Comparison of ENCODE assay signal across 8 cellular contexts in the genomic region with DNA sequence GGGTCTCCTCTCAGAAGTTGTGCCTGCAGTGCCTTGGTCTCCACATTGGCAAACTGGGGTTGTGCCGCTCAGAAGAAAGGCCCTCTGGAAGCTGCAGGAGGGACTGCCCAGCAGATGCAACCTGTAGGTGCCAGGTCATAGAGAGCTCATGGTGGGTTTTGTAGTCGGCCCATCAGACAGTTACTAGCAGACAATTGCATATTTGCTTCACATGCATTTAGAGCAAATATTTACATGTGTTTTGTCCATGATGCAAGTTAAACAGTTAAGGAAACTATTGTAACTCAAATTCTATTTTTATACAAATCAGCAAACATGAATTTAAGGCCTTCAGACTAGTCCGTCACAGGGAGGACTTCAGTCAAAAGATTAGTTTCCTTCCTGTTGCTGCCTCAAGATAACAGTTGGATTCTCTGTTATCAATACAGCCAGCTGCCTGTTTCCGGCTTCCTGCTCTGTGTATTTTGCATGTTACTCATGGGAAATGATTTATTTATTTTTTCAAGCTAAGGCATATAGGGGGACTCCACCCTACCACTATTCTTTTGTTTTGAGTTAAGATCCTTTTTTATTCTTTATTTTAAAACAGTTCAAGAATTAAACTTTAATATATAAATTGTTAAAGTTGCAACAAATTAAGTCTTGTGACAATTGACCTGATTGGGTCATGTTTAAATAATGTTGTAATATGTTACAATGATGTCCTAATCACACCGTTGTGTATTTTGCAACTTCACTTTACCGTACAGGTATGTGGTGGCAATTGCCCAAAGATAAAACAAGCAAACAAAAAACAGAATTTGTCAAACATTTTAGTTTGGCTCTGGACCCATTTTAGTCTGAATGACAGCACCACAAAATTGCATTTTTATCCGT.
DNase-seq lines count a peak whose midpoint lies in the region; ATAC-seq and TF ChIP-seq lines count a peak whose summit lies in the region.

No MANE protein-coding gene starts in this region.

- peaks cover 15% of the 10 kb centered on the region for H3K36me3 Mint-ChIP-seq in activated T-helper 2 cell treated with anti-CD3 and anti-CD28 coated beads, Interferon-gamma antibody, Interleukin-2, Interleukin-4, amounts not matched to agents 10 μg/mL and 5 μg/mL and 100 μg/mL, durations not matched to agents 14 hours and 24 hours and 36 hours (ENCODE audit: low read depth)

- no peaks in the 10 kb centered on the region for H3K9me3 Mint-ChIP-seq in activated T-helper 2 cell treated with anti-CD3 and anti-CD28 coated beads, Interferon-gamma antibody, Interleukin-2, Interleukin-4, amounts not matched to agents 10 μg/mL and 5 μg/mL and 100 μg/mL, durations not matched to agents 14 hours and 24 hours and 36 hours

- H3K9me3 ChIP-seq in MG63 (no peaks in the 10 kb centered on the region), mammary epithelial cell (replicated peaks; ENCODE audit: insufficient read depth, low read length) (no peaks in the 10 kb centered on the region)

- H3K79me2 ChIP-seq in mammary epithelial cell (ENCODE audit: insufficient read depth, low read length), result peaks cover 95% of the 10 kb centered on the region

- H3K9ac ChIP-seq in mammary epithelial cell (ENCODE audit: insufficient read depth, low read length), result no peak overlapping the region

- TF ChIP-seq CTCF in mammary epithelial cell (conservative IDR thresholded peaks at IDR 0.05 in 1 of 2, IDR thresholded peaks at IDR 0.05 in 1 of 2; ENCODE audit: extremely low read depth in 1 of 2, insufficient read depth in 1 of 2, low read depth in 1 of 2, low read length in 2 of 2), result no peak

- intact Hi-C loops in activated T-helper 2 cell treated with anti-CD3 and anti-CD28 coated beads, Interferon-gamma antibody, Interleukin-2, Interleukin-4, amounts not matched to agents 10 μg/mL and 5 μg/mL and 100 μg/mL, durations not matched to agents 14 hours and 24 hours and 36 hours (cut with micrococcal nuclease), result loop anchor here (1.0 to 2.0 kb wide), 3 partner anchors 9 to 14 kb away; no protein-coding TSS in a partner anchor
- intact Hi-C loops in mammary epithelial cell (cut with micrococcal nuclease), result no loop called here

- 85% methylated on average over 7 of the region's 7 CpGs for WGBS in mammary epithelial cell (ENCODE audit: low coverage, missing lambda C conversion rate)

- H3K4me3 ChIP-seq in MG63, result no peak overlapping the region
- H3K4me3 ChIP-seq in mammary epithelial cell (replicated peaks in 1 of 3; ENCODE audit: insufficient read depth in 1 of 3, low read depth in 2 of 3, low read length in 3 of 3), result no peak overlapping the region

- dilution Hi-C loops in mammary epithelial cell (cut with HindIII; ENCODE audit: low sequenced_read_pairs), result no loop called here

- H3K27ac Mint-ChIP-seq in activated T-helper 2 cell treated with anti-CD3 and anti-CD28 coated beads, Interferon-gamma antibody, Interleukin-2, Interleukin-4, amounts not matched to agents 10 μg/mL and 5 μg/mL and 100 μg/mL, durations not matched to agents 14 hours and 24 hours and 36 hours, result peak overlapping the region; percentile 93

- CTCF ChIA-PET in mammary epithelial cell (lab: Charles Lee; ENCODE audit: low non-redundant PET), result no interaction called here

- in situ Hi-C loops in mammary epithelial cell (cut with MboI; ENCODE audit: low sequenced_read_pairs in 2 of 2), result no loop called here

- no peak overlapping the region for H3K27ac ChIP-seq in substantia nigra (ENCODE audit: low read depth, low read length, poor library complexity, severe bottlenecking)
- no peak overlapping the region for H3K27ac ChIP-seq in mammary epithelial cell (ENCODE audit: insufficient read depth, low read depth, low read length)

- H3K27me3 ChIP-seq in MG63 (no peaks in the 10 kb centered on the region), mammary epithelial cell (ENCODE audit: insufficient read depth, low read length) (no peaks in the 10 kb centered on the region)

- H3K4me1 Mint-ChIP-seq in activated T-helper 2 cell treated with anti-CD3 and anti-CD28 coated beads, Interferon-gamma antibody, Interleukin-2, Interleukin-4, amounts not matched to agents 10 μg/mL and 5 μg/mL and 100 μg/mL, durations not matched to agents 14 hours and 24 hours and 36 hours (ENCODE audit: low read depth), result peaks cover 70% of the 10 kb centered on the region

- H3K4me3 Mint-ChIP-seq in activated T-helper 2 cell treated with anti-CD3 and anti-CD28 coated beads, Interferon-gamma antibody, Interleukin-2, Interleukin-4, amounts not matched to agents 10 μg/mL and 5 μg/mL and 100 μg/mL, durations not matched to agents 14 hours and 24 hours and 36 hours (ENCODE audit: low read depth), result peak overlapping the region; percentile 62

- peaks cover 10% of the 10 kb centered on the region for H3K4me1 ChIP-seq in mammary epithelial cell (ENCODE audit: insufficient read depth, low read length)

- no TSS peak for BruUV-seq in mammary epithelial cell (replicated peaks; lab: Mats Ljungman, UMichigan)

- peak; percentile 53 for ATAC-seq in GM18870 (IDR thresholded peaks at IDR 0.05; ENCODE audit: unreplicated experiment)
- peak; percentile 53 for ATAC-seq in HG03139 (IDR thresholded peaks at IDR 0.05; ENCODE audit: unreplicated experiment)
- ATAC-seq in GM19328 (IDR thresholded peaks at IDR 0.05; ENCODE audit: unreplicated experiment), result no peak

- no peak overlapping the region for H3K4me2 ChIP-seq in mammary epithelial cell (ENCODE audit: insufficient read depth, low read depth, low read length)

- H4K20me1 ChIP-seq in mammary epithelial cell (ENCODE audit: insufficient read depth, low read length), result no peaks in the 10 kb centered on the region

- no peak overlapping the region for H2AFZ ChIP-seq in mammary epithelial cell (ENCODE audit: low read depth, low read length)

- no peak for DNase-seq in activated T-helper 2 cell treated with anti-CD3 and anti-CD28 coated beads, Interferon-gamma antibody, Interleukin-2, Interleukin-4, amounts not matched to agents 10 μg/mL and 5 μg/mL and 100 μg/mL, durations not matched to agents 14 hours and 24 hours and 36 hours (ENCODE audit: low spot score)
- DNase-seq in left kidney (ENCODE audit: low read depth, low spot score) (peak; percentile 28), substantia nigra (lab: John Stamatoyannopoulos, UW) (no peak), MG63 (no peak), mammary epithelial cell (no peak)

- H3K36me3 ChIP-seq in MG63 (peaks cover 12% of the 10 kb centered on the region; the same call in 1 of the 2 replicates), mammary epithelial cell (ENCODE audit: insufficient read depth, low read length) (peaks cover 2% of the 10 kb centered on the region)

- H3K27me3 Mint-ChIP-seq in activated T-helper 2 cell treated with anti-CD3 and anti-CD28 coated beads, Interferon-gamma antibody, Interleukin-2, Interleukin-4, amounts not matched to agents 10 μg/mL and 5 μg/mL and 100 μg/mL, durations not matched to agents 14 hours and 24 hours and 36 hours (ENCODE audit: low read depth), result no peaks in the 10 kb centered on the region
